ENCODE assay signal across 1 cellular context in the genomic region with DNA sequence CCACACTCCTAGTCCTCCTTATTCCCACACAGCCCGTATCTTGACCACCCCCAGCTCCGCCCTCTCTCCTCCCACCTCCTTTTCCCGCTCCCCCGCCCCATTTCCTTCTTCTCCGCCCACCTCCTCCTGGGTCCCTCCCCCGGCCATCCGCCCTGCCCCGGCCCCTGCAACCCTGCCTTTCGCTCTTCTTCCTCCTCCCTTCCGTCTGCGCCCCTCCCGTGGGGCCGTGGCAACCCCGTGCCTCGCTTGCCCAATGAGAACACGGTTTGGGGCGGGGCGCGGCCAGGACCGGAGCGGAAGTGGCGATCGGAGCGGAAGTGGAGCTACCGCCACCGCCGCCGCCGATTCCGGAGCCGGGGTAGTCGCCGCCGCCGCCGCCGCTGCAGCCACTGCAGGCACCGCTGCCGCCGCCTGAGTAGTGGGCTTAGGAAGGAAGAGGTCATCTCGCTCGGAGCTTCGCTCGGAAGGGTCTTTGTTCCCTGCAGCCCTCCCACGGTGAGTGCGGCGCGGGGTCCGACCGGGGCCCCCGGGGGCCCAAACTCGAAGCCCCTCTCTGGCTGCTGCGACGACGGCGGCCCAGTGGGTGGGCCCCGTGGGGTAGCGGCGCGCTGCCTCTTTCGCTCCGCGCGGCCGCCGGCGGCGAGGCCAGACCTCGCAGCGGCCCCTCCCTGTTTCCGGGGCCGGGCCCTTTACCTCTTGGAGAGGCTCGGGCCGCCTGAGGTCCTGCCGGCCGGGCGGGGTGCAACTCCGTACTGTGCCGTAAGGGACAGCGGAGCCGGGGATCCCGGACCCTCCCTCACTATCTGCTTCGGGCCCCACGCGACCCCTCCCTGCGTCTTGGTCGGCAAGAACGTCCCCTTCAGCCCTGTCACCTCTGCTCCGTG.
A peak's percentile ranks its signal among the peaks of the same experiment; 100 is the strongest.
TF ChIP-seq lines count a peak whose summit lies in the region.

YWHAB (plus strand) TSS at position 314 of the 884 bp plus-strand sequence. CDS start 15,829 bp downstream, outside the sequence.

TF ChIP-seq in H1, 55 proteins besides CTCF, POLR2A, EP300 and RAD21 (continues in another document):
- TF ChIP-seq BRCA1 (IDR thresholded peaks at IDR 0.05; ENCODE audit: low read depth, low read length) (no peak), KDM1A (IDR thresholded peaks at IDR 0.05; ENCODE audit: borderline replicate concordance, low read length) (no peak), ZNF274 (IDR thresholded peaks at IDR 0.05; ENCODE audit: borderline replicate concordance, extremely low read depth, low read length) (no peak), SIN3A (conservative IDR thresholded peaks at IDR 0.05 in 1 of 2, IDR thresholded peaks at IDR 0.05 in 1 of 2; ENCODE audit: low read depth in 1 of 2, low read length in 2 of 2) (peak in 1 of 2 experiments; percentile 59; a peak in 2 of 4 replicates), RBBP5 (IDR thresholded peaks at IDR 0.05; ENCODE audit: borderline replicate concordance, low read depth, low read length) (peak; percentile 98; the same call in 1 of the 2 replicates), NRF1 (IDR thresholded peaks at IDR 0.05; ENCODE audit: low read depth, low read length) (no peak), POLR2AphosphoS5 (IDR thresholded peaks at IDR 0.05; ENCODE audit: low read depth, low read length) (peak; percentile 59), SIRT6 (IDR thresholded peaks at IDR 0.05; ENCODE audit: low read length) (no peak), MAFK (IDR thresholded peaks at IDR 0.05; ENCODE audit: low read depth, low read length) (no peak), GABPA (IDR thresholded peaks at IDR 0.05; ENCODE audit: borderline replicate concordance, insufficient read depth, low read length) (0 out of 2 replicates have a peak, but pooled peaks have one; percentile 15), JUND (IDR thresholded peaks at IDR 0.05; ENCODE audit: low read length) (no peak), HDAC6 (IDR thresholded peaks at IDR 0.05; ENCODE audit: low read depth, low read length) (no peak), EGR1 (IDR thresholded peaks at IDR 0.05; ENCODE audit: borderline replicate concordance, low read depth, low read length) (peak; percentile 53; the same call in 1 of the 2 replicates), POU5F1 (IDR thresholded peaks at IDR 0.05; ENCODE audit: low read depth, low read length) (no peak), TEAD4 (IDR thresholded peaks at IDR 0.05; ENCODE audit: low read depth, low read length) (no peak), RFX5 (IDR thresholded peaks at IDR 0.05; ENCODE audit: borderline replicate concordance, low read depth, low read length) (no peak), SRF (IDR thresholded peaks at IDR 0.05; ENCODE audit: low read depth, low read length) (no peak), TAF1 (IDR thresholded peaks at IDR 0.05; ENCODE audit: low read depth, low read length) (peak; percentile 72), TBP (IDR thresholded peaks at IDR 0.05; ENCODE audit: low read depth, low read length) (0 out of 2 replicates have a peak, but pooled peaks have one; percentile 8), HDAC2 (IDR thresholded peaks at IDR 0.05; ENCODE audit: borderline replicate concordance in 1 of 2, low read depth in 2 of 2, low read length in 2 of 2) (0 out of 4 replicates have a peak, but pooled peaks of 1 of the 2 experiments have one; percentile 53), MAX (IDR thresholded peaks at IDR 0.05) (no peak; the same call in 1 of the 2 replicates), RNF2 (IDR thresholded peaks at IDR 0.05; ENCODE audit: borderline replicate concordance, low read depth, low read length, missing control alignments, poor library complexity, severe bottlenecking) (no peak), SP2 (IDR thresholded peaks at IDR 0.05; ENCODE audit: low read length) (no peak), YY1 (IDR thresholded peaks at IDR 0.05; ENCODE audit: low read depth, low read length) (no peak), CHD1 (IDR thresholded peaks at IDR 0.05; ENCODE audit: low read depth, low read length) (no peak), JUN (IDR thresholded peaks at IDR 0.05; ENCODE audit: low read depth, low read length) (no peak), SIX5 (IDR thresholded peaks at IDR 0.05; ENCODE audit: low read depth, low read length) (no peak), CHD2 (IDR thresholded peaks at IDR 0.05; ENCODE audit: low read length) (no peak), PHF8 (conservative IDR thresholded peaks at IDR 0.05; ENCODE audit: low read depth, low read length) (peak; percentile 91), CEBPB (IDR thresholded peaks at IDR 0.05; ENCODE audit: low read depth, low read length) (no peak), NANOG (IDR thresholded peaks at IDR 0.05; ENCODE audit: insufficient read depth, low read depth, low read length, poor library complexity, severe bottlenecking) (no peak), BCL11A (IDR thresholded peaks at IDR 0.05; ENCODE audit: low read depth in 2 of 2, low read length in 2 of 2) (no peak), ASH2L (IDR thresholded peaks at IDR 0.05; ENCODE audit: low read length) (peak; percentile 92), USF2 (IDR thresholded peaks at IDR 0.05; ENCODE audit: low read length) (peak; percentile 42; the same call in 1 of the 2 replicates), TAF7 (optimal IDR thresholded peaks at IDR 0.05; ENCODE audit: borderline replicate concordance, low read depth, low read length) (peak; percentile 21), BACH1 (IDR thresholded peaks at IDR 0.05; ENCODE audit: low read length) (no peak), CREB1 (IDR thresholded peaks at IDR 0.05) (no peak), ATF2 (IDR thresholded peaks at IDR 0.05; ENCODE audit: low read length) (no peak), EZH2 (IDR thresholded peaks at IDR 0.05; ENCODE audit: low read depth, low read length, severe bottlenecking) (no peak), TCF12 (IDR thresholded peaks at IDR 0.05; ENCODE audit: low read depth, low read length) (0 out of 2 replicates have a peak, but pooled peaks have one; percentile 24), CBX5 (IDR thresholded peaks at IDR 0.05; ENCODE audit: low read depth, low read length) (no peak), FOSL1 (IDR thresholded peaks at IDR 0.05; ENCODE audit: insufficient read depth, low read depth, low read length) (no peak), SAP30 (IDR thresholded peaks at IDR 0.05; ENCODE audit: insufficient read depth, insufficient replicate concordance, low read length) (no peak), SP1 (IDR thresholded peaks at IDR 0.05; ENCODE audit: low read depth, low read length) (peak; percentile 88; the same call in 1 of the 2 replicates), CTBP2 (IDR thresholded peaks at IDR 0.05; ENCODE audit: borderline replicate concordance, insufficient read depth, insufficient read length, low read length) (no peak), SUZ12 (IDR thresholded peaks at IDR 0.05; ENCODE audit: low read length) (no peak), KDM4A (IDR thresholded peaks at IDR 0.05; ENCODE audit: low read depth, low read length, severe bottlenecking) (peak; percentile 55), GTF2F1 (IDR thresholded peaks at IDR 0.05; ENCODE audit: borderline replicate concordance, low read depth, low read length) (no peak), CBX8 (IDR thresholded peaks at IDR 0.05; ENCODE audit: borderline replicate concordance, low read depth, low read length) (no peak), KDM5A (IDR thresholded peaks at IDR 0.05; ENCODE audit: low read length) (no peak), SP4 (IDR thresholded peaks at IDR 0.05; ENCODE audit: low read length) (no peak)
- TF ChIP-seq, protein P1, sequence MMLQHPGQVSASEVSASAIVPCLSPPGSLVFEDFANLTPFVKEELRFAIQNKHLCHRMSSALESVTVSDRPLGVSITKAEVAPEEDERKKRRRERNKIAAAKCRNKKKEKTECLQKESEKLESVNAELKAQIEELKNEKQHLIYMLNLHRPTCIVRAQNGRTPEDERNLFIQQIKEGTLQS (IDR thresholded peaks at IDR 0.05; ENCODE audit: insufficient read depth, low read depth, low read length): no peak
- TF ChIP-seq, protein P2, sequence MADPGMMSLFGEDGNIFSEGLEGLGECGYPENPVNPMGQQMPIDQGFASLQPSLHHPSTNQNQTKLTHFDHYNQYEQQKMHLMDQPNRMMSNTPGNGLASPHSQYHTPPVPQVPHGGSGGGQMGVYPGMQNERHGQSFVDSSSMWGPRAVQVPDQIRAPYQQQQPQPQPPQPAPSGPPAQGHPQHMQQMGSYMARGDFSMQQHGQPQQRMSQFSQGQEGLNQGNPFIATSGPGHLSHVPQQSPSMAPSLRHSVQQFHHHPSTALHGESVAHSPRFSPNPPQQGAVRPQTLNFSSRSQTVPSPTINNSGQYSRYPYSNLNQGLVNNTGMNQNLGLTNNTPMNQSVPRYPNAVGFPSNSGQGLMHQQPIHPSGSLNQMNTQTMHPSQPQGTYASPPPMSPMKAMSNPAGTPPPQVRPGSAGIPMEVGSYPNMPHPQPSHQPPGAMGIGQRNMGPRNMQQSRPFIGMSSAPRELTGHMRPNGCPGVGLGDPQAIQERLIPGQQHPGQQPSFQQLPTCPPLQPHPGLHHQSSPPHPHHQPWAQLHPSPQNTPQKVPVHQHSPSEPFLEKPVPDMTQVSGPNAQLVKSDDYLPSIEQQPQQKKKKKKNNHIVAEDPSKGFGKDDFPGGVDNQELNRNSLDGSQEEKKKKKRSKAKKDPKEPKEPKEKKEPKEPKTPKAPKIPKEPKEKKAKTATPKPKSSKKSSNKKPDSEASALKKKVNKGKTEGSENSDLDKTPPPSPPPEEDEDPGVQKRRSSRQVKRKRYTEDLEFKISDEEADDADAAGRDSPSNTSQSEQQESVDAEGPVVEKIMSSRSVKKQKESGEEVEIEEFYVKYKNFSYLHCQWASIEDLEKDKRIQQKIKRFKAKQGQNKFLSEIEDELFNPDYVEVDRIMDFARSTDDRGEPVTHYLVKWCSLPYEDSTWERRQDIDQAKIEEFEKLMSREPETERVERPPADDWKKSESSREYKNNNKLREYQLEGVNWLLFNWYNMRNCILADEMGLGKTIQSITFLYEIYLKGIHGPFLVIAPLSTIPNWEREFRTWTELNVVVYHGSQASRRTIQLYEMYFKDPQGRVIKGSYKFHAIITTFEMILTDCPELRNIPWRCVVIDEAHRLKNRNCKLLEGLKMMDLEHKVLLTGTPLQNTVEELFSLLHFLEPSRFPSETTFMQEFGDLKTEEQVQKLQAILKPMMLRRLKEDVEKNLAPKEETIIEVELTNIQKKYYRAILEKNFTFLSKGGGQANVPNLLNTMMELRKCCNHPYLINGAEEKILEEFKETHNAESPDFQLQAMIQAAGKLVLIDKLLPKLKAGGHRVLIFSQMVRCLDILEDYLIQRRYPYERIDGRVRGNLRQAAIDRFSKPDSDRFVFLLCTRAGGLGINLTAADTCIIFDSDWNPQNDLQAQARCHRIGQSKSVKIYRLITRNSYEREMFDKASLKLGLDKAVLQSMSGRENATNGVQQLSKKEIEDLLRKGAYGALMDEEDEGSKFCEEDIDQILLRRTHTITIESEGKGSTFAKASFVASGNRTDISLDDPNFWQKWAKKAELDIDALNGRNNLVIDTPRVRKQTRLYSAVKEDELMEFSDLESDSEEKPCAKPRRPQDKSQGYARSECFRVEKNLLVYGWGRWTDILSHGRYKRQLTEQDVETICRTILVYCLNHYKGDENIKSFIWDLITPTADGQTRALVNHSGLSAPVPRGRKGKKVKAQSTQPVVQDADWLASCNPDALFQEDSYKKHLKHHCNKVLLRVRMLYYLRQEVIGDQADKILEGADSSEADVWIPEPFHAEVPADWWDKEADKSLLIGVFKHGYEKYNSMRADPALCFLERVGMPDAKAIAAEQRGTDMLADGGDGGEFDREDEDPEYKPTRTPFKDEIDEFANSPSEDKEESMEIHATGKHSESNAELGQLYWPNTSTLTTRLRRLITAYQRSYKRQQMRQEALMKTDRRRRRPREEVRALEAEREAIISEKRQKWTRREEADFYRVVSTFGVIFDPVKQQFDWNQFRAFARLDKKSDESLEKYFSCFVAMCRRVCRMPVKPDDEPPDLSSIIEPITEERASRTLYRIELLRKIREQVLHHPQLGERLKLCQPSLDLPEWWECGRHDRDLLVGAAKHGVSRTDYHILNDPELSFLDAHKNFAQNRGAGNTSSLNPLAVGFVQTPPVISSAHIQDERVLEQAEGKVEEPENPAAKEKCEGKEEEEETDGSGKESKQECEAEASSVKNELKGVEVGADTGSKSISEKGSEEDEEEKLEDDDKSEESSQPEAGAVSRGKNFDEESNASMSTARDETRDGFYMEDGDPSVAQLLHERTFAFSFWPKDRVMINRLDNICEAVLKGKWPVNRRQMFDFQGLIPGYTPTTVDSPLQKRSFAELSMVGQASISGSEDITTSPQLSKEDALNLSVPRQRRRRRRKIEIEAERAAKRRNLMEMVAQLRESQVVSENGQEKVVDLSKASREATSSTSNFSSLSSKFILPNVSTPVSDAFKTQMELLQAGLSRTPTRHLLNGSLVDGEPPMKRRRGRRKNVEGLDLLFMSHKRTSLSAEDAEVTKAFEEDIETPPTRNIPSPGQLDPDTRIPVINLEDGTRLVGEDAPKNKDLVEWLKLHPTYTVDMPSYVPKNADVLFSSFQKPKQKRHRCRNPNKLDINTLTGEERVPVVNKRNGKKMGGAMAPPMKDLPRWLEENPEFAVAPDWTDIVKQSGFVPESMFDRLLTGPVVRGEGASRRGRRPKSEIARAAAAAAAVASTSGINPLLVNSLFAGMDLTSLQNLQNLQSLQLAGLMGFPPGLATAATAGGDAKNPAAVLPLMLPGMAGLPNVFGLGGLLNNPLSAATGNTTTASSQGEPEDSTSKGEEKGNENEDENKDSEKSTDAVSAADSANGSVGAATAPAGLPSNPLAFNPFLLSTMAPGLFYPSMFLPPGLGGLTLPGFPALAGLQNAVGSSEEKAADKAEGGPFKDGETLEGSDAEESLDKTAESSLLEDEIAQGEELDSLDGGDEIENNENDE (IDR thresholded peaks at IDR 0.05; ENCODE audit: insufficient replicate concordance, low read length): no peak
- TF ChIP-seq, protein P3, sequence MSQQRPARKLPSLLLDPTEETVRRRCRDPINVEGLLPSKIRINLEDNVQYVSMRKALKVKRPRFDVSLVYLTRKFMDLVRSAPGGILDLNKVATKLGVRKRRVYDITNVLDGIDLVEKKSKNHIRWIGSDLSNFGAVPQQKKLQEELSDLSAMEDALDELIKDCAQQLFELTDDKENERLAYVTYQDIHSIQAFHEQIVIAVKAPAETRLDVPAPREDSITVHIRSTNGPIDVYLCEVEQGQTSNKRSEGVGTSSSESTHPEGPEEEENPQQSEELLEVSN (IDR thresholded peaks at IDR 0.05): no peak
